Comparison of ENCODE assay signal across 16 cellular contexts in genomic region chr12:118274066-118274465, GRCh38.
DNase-seq lines count a peak whose midpoint lies in the region; ATAC-seq and TF ChIP-seq lines count a peak whose summit lies in the region.
"Had no signal": no experiment of that assay in that cellular context is flagged by ENCODE, and none has a peak within 500 bp of the region (broad histone marks: within the 10 kb centered on the region; RNA-seq: fewer than 3 reads in every experiment).

No MANE protein-coding gene starts in this region.

- POLR2A ChIA-PET in activated CD4-positive, alpha-beta T cell treated with anti-CD3 and anti-CD28 coated beads, Interleukin-2, amount 10 ng/mL, durations not matched to agents 7 days and 5 days (lab: Charles Lee) = interaction anchor here (0.6 kb wide), 1 partner anchor 33 kb away, joined by 8 read pairs; no protein-coding TSS in a partner anchor
- POLR2A ChIA-PET in activated B cell treated with CpG ODN at 0.5 μM for 24 hours (lab: Charles Lee) = interaction anchor here (0.7 kb wide), 1 partner anchor 212 kb away, joined by 5 read pairs; no protein-coding TSS in a partner anchor

- peaks cover 15% of the 10 kb centered on the region for H3K4me1 Mint-ChIP-seq in activated CD4-positive, alpha-beta T cell treated with anti-CD3 and anti-CD28 coated beads, Interleukin-2, amount 10 ng/mL, durations not matched to agents 7 days and 5 days
- peaks cover 15% of the 10 kb centered on the region for H3K4me1 Mint-ChIP-seq in activated B cell treated with CpG ODN at 0.5 μM for 24 hours
- peaks cover 23 to 26% of the 10 kb centered on the region in 2 donors for H3K4me1 Mint-ChIP-seq in natural killer cell treated with Interleukin-12 subunit alpha and Interleukin-12 subunit beta and Interleukin-15 and Interleukin-18, amount 100 ng/mL, for 72 hours (ENCODE audit: low read depth in 2 of 2)

- H3K36me3 Mint-ChIP-seq in activated CD4-positive, alpha-beta T cell treated with anti-CD3 and anti-CD28 coated beads, Interleukin-2, amount 10 ng/mL, durations not matched to agents 7 days and 5 days (ENCODE audit: low read depth) = peaks cover 14% of the 10 kb centered on the region
- H3K36me3 Mint-ChIP-seq in activated B cell treated with CpG ODN at 0.5 μM for 24 hours (ENCODE audit: low read depth) = peaks cover 9% of the 10 kb centered on the region
- peaks cover 1% of the 10 kb centered on the region for H3K36me3 Mint-ChIP-seq in natural killer cell treated with Interleukin-12 subunit alpha and Interleukin-12 subunit beta and Interleukin-15 and Interleukin-18, amount 100 ng/mL, for 72 hours

- intact Hi-C loops in activated B cell treated with CpG ODN at 0.5 μM for 24 hours (cut with micrococcal nuclease) = loop anchor here (5.0 kb wide), 1 partner anchor 37 kb away; no protein-coding TSS in a partner anchor

- peak overlapping the region; percentile 19 for H3K4me3 Mint-ChIP-seq in activated CD4-positive, alpha-beta T cell treated with anti-CD3 and anti-CD28 coated beads, Interleukin-2, amount 10 ng/mL, durations not matched to agents 7 days and 5 days
- H3K4me3 Mint-ChIP-seq in activated B cell treated with CpG ODN at 0.5 μM for 24 hours = peak overlapping the region; percentile 66
- H3K4me3 Mint-ChIP-seq in natural killer cell treated with Interleukin-12 subunit alpha and Interleukin-12 subunit beta and Interleukin-15 and Interleukin-18, amount 100 ng/mL, for 72 hours = peak overlapping the region; percentile 28

- CTCF ChIA-PET in activated CD4-positive, alpha-beta T cell treated with anti-CD3 and anti-CD28 coated beads, Interleukin-2, amount 10 ng/mL, durations not matched to agents 7 days and 5 days (lab: Charles Lee) = interaction anchor here (0.6 to 1.2 kb wide), 3 partner anchors 9 to 1154 kb away, joined by 4 read pairs; no protein-coding TSS in a partner anchor
- CTCF ChIA-PET in activated B cell treated with CpG ODN at 0.5 μM for 24 hours (lab: Charles Lee) = interaction anchor here (0.6 to 2.0 kb wide), 3 partner anchors 26 to 102 kb away, joined by 3 to 8 read pairs (median 3); no protein-coding TSS in a partner anchor

- in situ Hi-C loops in GM13976 (cut with MboI; ENCODE audit: low sequenced_read_pairs, unreplicated experiment) = no loop called here

- peaks cover 3% of the 10 kb centered on the region for H3K9me3 Mint-ChIP-seq in activated CD4-positive, alpha-beta T cell treated with anti-CD3 and anti-CD28 coated beads, Interleukin-2, amount 10 ng/mL, durations not matched to agents 7 days and 5 days
- H3K9me3 Mint-ChIP-seq in activated B cell treated with CpG ODN at 0.5 μM for 24 hours = peaks cover 5% of the 10 kb centered on the region
- no peaks in the 10 kb centered on the region for H3K9me3 Mint-ChIP-seq in natural killer cell treated with Interleukin-12 subunit alpha and Interleukin-12 subunit beta and Interleukin-15 and Interleukin-18, amount 100 ng/mL, for 72 hours

- no peaks in the 10 kb centered on the region for H3K27me3 Mint-ChIP-seq in activated CD4-positive, alpha-beta T cell treated with anti-CD3 and anti-CD28 coated beads, Interleukin-2, amount 10 ng/mL, durations not matched to agents 7 days and 5 days
- H3K27me3 Mint-ChIP-seq in activated B cell treated with CpG ODN at 0.5 μM for 24 hours = no peaks in the 10 kb centered on the region
- H3K27me3 Mint-ChIP-seq in natural killer cell treated with Interleukin-12 subunit alpha and Interleukin-12 subunit beta and Interleukin-15 and Interleukin-18, amount 100 ng/mL, for 72 hours = no peaks in the 10 kb centered on the region

- TF ChIP-seq CTCF in GM13976 (IDR thresholded peaks at IDR 0.05; ENCODE audit: borderline replicate concordance, control extremely low read depth, extremely low read depth, insufficient read depth, missing control alignments) (no peak), activated B cell treated with CpG ODN at 0.5 μM for 24 hours (IDR thresholded peaks at IDR 0.05) (no peak)

- no peak for DNase-seq in activated CD4-positive, alpha-beta T cell treated with anti-CD3 and anti-CD28 coated beads, Interleukin-2, amount 10 ng/mL, durations not matched to agents 7 days and 5 days
- no peak for DNase-seq in activated CD4-positive, alpha-beta T cell treated with anti-CD3 and anti-CD28 coated beads for 48 hours
- DNase-seq in GM13976 (ENCODE audit: low spot score) (peak; percentile 41), activated B cell treated with CpG ODN at 0.5 μM for 24 hours (no peak), NCI-H1436 treated with DMSO at 0.1 percent for 48 hours (lab: John Stamatoyannopoulos, UW) (no peak)
- DNase-seq in natural killer cell treated with Interleukin-12 subunit alpha and Interleukin-12 subunit beta and Interleukin-15 and Interleukin-18, amount 100 ng/mL, for 72 hours (ENCODE audit: low spot score) = no peak
- DNase-seq: activated CD4-positive, alpha-beta T cell treated with anti-CD3 and anti-CD28 coated beads, Interleukin-2, amount 50 U/mL, for 48 hours; activated gamma-delta T cell treated with Interleukin-2 at 50 U/mL for 16 hours; brain microvascular endothelial cell; NCI-H1417 treated with DMSO at 0.1 percent for 48 hours; NCI-H226; stimulated activated naive CD4-positive, alpha-beta T cell treated with Interleukin-2 at 50 U/mL for 16 hours; upper lobe of right lung had no signal

- H3K27ac Mint-ChIP-seq in activated CD4-positive, alpha-beta T cell treated with anti-CD3 and anti-CD28 coated beads, Interleukin-2, amount 10 ng/mL, durations not matched to agents 7 days and 5 days = peak overlapping the region; percentile 70
- H3K27ac Mint-ChIP-seq in activated B cell treated with CpG ODN at 0.5 μM for 24 hours = peak overlapping the region; percentile 77
- H3K27ac Mint-ChIP-seq in natural killer cell treated with Interleukin-12 subunit alpha and Interleukin-12 subunit beta and Interleukin-15 and Interleukin-18, amount 100 ng/mL, for 72 hours = peak overlapping the region; percentile 34 to 76

- ATAC-seq in activated B cell treated with CpG ODN at 0.5 μM for 24 hours (ENCODE audit: low read depth) (no peak), HG02973 (IDR thresholded peaks at IDR 0.05; ENCODE audit: unreplicated experiment) (no peak), GM18867 (IDR thresholded peaks at IDR 0.05; ENCODE audit: unreplicated experiment) (no peak)
- no peak for ATAC-seq in natural killer cell treated with Interleukin-12 subunit alpha and Interleukin-12 subunit beta and Interleukin-15 and Interleukin-18, amount 100 ng/mL, for 72 hours
- ATAC-seq: HCT116, upper lobe of right lung had no signal
